ENCODE assay signal across 12 cellular contexts in the genomic region with DNA sequence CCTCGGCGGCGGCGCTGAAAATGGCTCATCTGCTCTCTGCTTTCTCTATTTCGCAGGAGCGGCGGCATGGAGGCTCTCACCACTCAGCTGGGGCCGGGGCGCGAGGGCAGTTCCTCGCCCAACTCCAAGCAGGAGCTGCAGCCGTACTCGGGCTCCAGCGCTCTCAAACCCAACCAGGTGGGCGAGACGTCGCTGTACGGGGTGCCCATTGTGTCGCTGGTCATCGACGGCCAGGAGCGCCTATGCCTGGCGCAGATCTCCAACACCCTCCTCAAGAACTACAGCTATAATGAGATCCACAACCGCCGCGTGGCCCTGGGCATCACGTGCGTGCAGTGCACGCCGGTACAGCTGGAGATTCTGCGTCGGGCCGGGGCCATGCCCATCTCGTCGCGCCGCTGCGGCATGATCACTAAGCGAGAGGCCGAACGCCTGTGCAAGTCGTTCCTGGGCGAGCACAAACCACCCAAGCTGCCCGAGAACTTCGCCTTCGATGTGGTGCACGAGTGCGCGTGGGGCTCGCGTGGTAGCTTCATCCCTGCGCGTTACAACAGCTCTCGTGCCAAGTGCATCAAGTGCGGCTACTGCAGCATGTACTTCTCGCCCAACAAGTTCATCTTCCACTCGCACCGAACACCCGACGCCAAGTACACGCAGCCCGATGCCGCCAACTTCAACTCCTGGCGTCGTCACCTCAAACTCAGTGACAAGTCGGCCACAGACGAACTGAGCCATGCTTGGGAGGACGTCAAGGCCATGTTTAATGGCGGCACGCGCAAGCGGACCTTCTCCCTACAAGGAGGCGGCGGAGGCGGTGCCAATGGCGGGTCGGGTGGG. TPM values are rescaled to one million over a fixed set of nuclear protein-coding genes. Genes with fewer than 3 reads are reported as not detected.
DNase-seq lines count a peak whose midpoint lies in the region; ATAC-seq and TF ChIP-seq lines count a peak whose summit lies in the region.
"Had no signal": no experiment of that assay in that cellular context is flagged by ENCODE, and none has a peak within 500 bp of the region (broad histone marks: within the 10 kb centered on the region; RNA-seq: fewer than 3 reads in every experiment).

No MANE protein-coding gene starts in this region.

- no peak overlapping the region for H3K9ac ChIP-seq in HUES6 (ENCODE audit: low read length)

- peaks cover 61% of the 10 kb centered on the region for H3K4me1 ChIP-seq in HUES6 (ENCODE audit: control insufficient read depth, insufficient read depth, low read length)

- CTCF ChIA-PET in CD4-positive, alpha-beta T cell (lab: Charles Lee), result no interaction called here

- no peaks in the 10 kb centered on the region for H3K9me3 Mint-ChIP-seq in CD4-positive, alpha-beta T cell
- no peaks in the 10 kb centered on the region for H3K9me3 Mint-ChIP-seq in chondrocyte (ENCODE audit: low read depth)
- H3K9me3 Mint-ChIP-seq in neural crest cell, result no peaks in the 10 kb centered on the region

- H3K27me3 Mint-ChIP-seq in CD4-positive, alpha-beta T cell, result peaks cover 80% of the 10 kb centered on the region
- peaks cover 64% of the 10 kb centered on the region for H3K27me3 Mint-ChIP-seq in chondrocyte (ENCODE audit: low read depth)
- H3K27me3 Mint-ChIP-seq in neural crest cell (ENCODE audit: low read depth), result peaks cover 84% of the 10 kb centered on the region

- H3K27me3 ChIP-seq in CD4-positive, alpha-beta T cell (ENCODE audit: control insufficient read depth, insufficient read depth, low read length), result peaks cover 85% of the 10 kb centered on the region
- peaks cover 100% of the 10 kb centered on the region for H3K27me3 ChIP-seq in HUES6 (ENCODE audit: control insufficient read depth, insufficient read depth, low read length)

- H3K9me3 ChIP-seq in CD4-positive, alpha-beta T cell (ENCODE audit: control insufficient read depth, low read length), result no peaks in the 10 kb centered on the region
- no peaks in the 10 kb centered on the region for H3K9me3 ChIP-seq in HUES6 (ENCODE audit: control insufficient read depth, insufficient read depth, low read depth, low read length)

- intact Hi-C loops in CD4-positive, alpha-beta T cell (cut with DNase I, micrococcal nuclease), result no loop called here

- POLR2A ChIA-PET in CD4-positive, alpha-beta T cell (lab: Charles Lee), result interaction anchor here (1.7 kb wide), 1 partner anchor 42 kb away, joined by 5 read pairs; no protein-coding TSS in a partner anchor

- no peaks in the 10 kb centered on the region for H3K36me3 ChIP-seq in HUES6 (ENCODE audit: control insufficient read depth, insufficient read depth, low read length)

- H3K36me3 Mint-ChIP-seq in CD4-positive, alpha-beta T cell (ENCODE audit: low read depth), result no peaks in the 10 kb centered on the region
- H3K36me3 Mint-ChIP-seq in chondrocyte (ENCODE audit: low read depth) (peaks cover 6% of the 10 kb centered on the region), neural crest cell (ENCODE audit: low read depth) (no peaks in the 10 kb centered on the region)

- peak overlapping the region; percentile 70 for H3K4me3 Mint-ChIP-seq in CD4-positive, alpha-beta T cell
- H3K4me3 Mint-ChIP-seq in chondrocyte (ENCODE audit: unreplicated experiment) (peak overlapping the region; percentile 52), neural crest cell (peak overlapping the region; percentile 71)

- no peak overlapping the region for H3K27ac Mint-ChIP-seq in CD4-positive, alpha-beta T cell
- no peak overlapping the region for H3K27ac Mint-ChIP-seq in chondrocyte (ENCODE audit: unreplicated experiment)
- no peak overlapping the region for H3K27ac Mint-ChIP-seq in neural crest cell (ENCODE audit: unreplicated experiment)

- DNase-seq in CD4-positive, alpha-beta T cell, result peak in 1 of 10 experiments; percentile 29
- DNase-seq in chondrocyte (ENCODE audit: low spot score) (peak; percentile 84), neural crest cell (ENCODE audit: low read depth, low spot score) (no peak), NCI-H2029 treated with DMSO at 0.1 percent for 48 hours (lab: John Stamatoyannopoulos, UW) (no peak), HuH-7 (ENCODE audit: low spot score) (no peak), AG20443 (ENCODE audit: low spot score) (no peak)
- DNase-seq: GDM1, PC-9 had no signal

- TF ChIP-seq CTCF in CD4-positive, alpha-beta T cell (IDR thresholded peaks at IDR 0.05), result no peak
- TF ChIP-seq CTCF in chondrocyte (IDR thresholded peaks at IDR 0.05) (no peak), neural crest cell (conservative IDR thresholded peaks at IDR 0.05) (no peak)

- peaks cover 65% of the 10 kb centered on the region for H3K4me1 Mint-ChIP-seq in CD4-positive, alpha-beta T cell (ENCODE audit: low read depth)
- H3K4me1 Mint-ChIP-seq in chondrocyte (ENCODE audit: low read depth), result peaks cover 42% of the 10 kb centered on the region
- peaks cover 32% of the 10 kb centered on the region for H3K4me1 Mint-ChIP-seq in neural crest cell

- no peak overlapping the region for H3K27ac ChIP-seq in CD4-positive, alpha-beta T cell (ENCODE audit: low read depth, low read length)
- H3K27ac ChIP-seq in HUES6 (ENCODE audit: low read depth, low read length), result no peak overlapping the region
- H3K27ac ChIP-seq: PC-9 had no signal

- H3K4me3 ChIP-seq in HUES6 (ENCODE audit: low read depth, low read length), result peak overlapping the region; percentile 42
- H3K4me3 ChIP-seq: PC-9 had no signal

- ATAC-seq in CD4-positive, alpha-beta T cell (ENCODE audit: poor library complexity), result no peak
- no peak for ATAC-seq in GM21367 (IDR thresholded peaks at IDR 0.05; ENCODE audit: unreplicated experiment)

RNA-seq across cellular contexts. Expression of gene SKOR1, which starts 0.8 kb away (rescaled TPM):
- 1 to 10 TPM; 1.8 to 2.2 TPM for total RNA-seq in CD4-positive, alpha-beta T cell
- total RNA-seq in chondrocyte, result 0.15 to 0.27 TPM (median 0.22 TPM) in 3 replicates
- 0.36 and 0.49 TPM in 2 replicates for total RNA-seq in neural crest cell

RNA-seq across cellular contexts. Expression of gene RNU6-1, which starts 13.7 kb away (rescaled TPM):
- total RNA-seq in CD4-positive, alpha-beta T cell, result not detected
- not detected in 3 replicates for total RNA-seq in chondrocyte
- total RNA-seq in neural crest cell, result not detected in 2 replicates
- total RNA-seq: M059J, PC-9, skeletal muscle tissue had no signal
